8 cellular contexts compared by ENCODE assay signal in the genomic region with DNA sequence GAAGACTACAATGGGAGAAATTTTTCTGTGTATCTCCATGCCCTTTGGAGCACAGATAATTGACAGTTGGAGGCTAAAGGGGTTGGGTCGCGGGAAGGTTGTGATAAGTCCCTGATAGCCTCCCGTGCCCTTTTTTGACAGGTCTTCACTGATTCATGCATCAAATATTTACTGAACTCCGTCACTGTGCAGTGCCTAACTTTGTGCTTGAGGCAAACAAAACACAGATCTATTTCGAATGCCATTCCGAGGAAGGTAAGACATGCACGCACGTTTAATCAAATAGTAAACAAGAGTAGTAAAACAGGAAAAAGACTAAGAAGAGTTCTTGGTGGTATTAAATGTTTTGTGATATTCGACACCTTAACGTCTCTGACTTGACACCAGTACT. TPM values are rescaled to one million over a fixed set of nuclear protein-coding genes. Genes with fewer than 3 reads are reported as not detected.
DNase-seq lines count a peak whose midpoint lies in the region; ATAC-seq and TF ChIP-seq lines count a peak whose summit lies in the region.

No MANE protein-coding gene starts in this region.

- peak overlapping the region; percentile 92; the same call in 1 of the 2 replicates for H2AFZ ChIP-seq in OCI-LY1 (ENCODE audit: low read length)
- peak overlapping the region; percentile 80 for H2AFZ ChIP-seq in osteoblast (ENCODE audit: low read length)

- ATAC-seq in GM21528 (IDR thresholded peaks at IDR 0.05; ENCODE audit: low FRiP score, unreplicated experiment), result no peak

- H3F3A ChIP-seq in OCI-LY1 (ENCODE audit: insufficient read depth, low read length), result peaks cover 8% of the 10 kb centered on the region; the same call in 1 of the 2 replicates

- H3K4me2 ChIP-seq in OCI-LY1 (ENCODE audit: low read length) (peak overlapping the region; percentile 75), osteoblast (ENCODE audit: insufficient read depth, low read length) (peak overlapping the region; percentile 99)

- peak overlapping the region; percentile 61 for H3K27ac ChIP-seq in OCI-LY1 (ENCODE audit: low read depth, low read length, poor library complexity, severe bottlenecking)
- H3K27ac ChIP-seq in osteoblast (ENCODE audit: low read depth, low read length), result peak overlapping the region; percentile 96

- TF ChIP-seq CTCF in GM12865 (IDR thresholded peaks at IDR 0.05; ENCODE audit: insufficient read depth, low read depth, low read length, missing control alignments), result no peak
- no peak for TF ChIP-seq CTCF in OCI-LY1 (IDR thresholded peaks at IDR 0.05; ENCODE audit: low read length)
- no peak for TF ChIP-seq CTCF in osteoblast (IDR thresholded peaks at IDR 0.05; ENCODE audit: extremely low read depth, low read depth, low read length)

- H3K4me3 ChIP-seq in GM12865 (ENCODE audit: low read depth, low read length) (peak overlapping the region; percentile 99), OCI-LY1 (ENCODE audit: low read depth, low read length, poor library complexity, severe bottlenecking) (peak overlapping the region; percentile 100), endocrine pancreas (ENCODE audit: control insufficient read depth, insufficient read depth, low read length) (peak overlapping the region; percentile 75), osteoblast (ENCODE audit: insufficient read depth, low read length) (peak overlapping the region; percentile 99)

- no peaks in the 10 kb centered on the region for H3K27me3 ChIP-seq in OCI-LY1 (ENCODE audit: insufficient read depth, low read length)
- no peaks in the 10 kb centered on the region for H3K27me3 ChIP-seq in endocrine pancreas (ENCODE audit: control insufficient read depth, insufficient read depth, low read length)
- no peaks in the 10 kb centered on the region for H3K27me3 ChIP-seq in osteoblast (ENCODE audit: insufficient read depth, low read length)

- no peaks in the 10 kb centered on the region for H3K9me2 ChIP-seq in OCI-LY1 (ENCODE audit: low read depth, low read length)

- DNase-seq in GM12865 (ENCODE audit: low read depth) (no peak), osteoblast (ENCODE audit: insufficient read length, low spot score, missing footprints) (no peak), HT-29 (ENCODE audit: low spot score) (no peak), superior temporal gyrus (ENCODE audit: extremely low spot score) (no peak), HuH-7.5 (ENCODE audit: low spot score) (no peak)

- H3K79me2 ChIP-seq in OCI-LY1 (ENCODE audit: insufficient read depth, low read length) (peaks cover 42% of the 10 kb centered on the region), osteoblast (ENCODE audit: insufficient read depth, low read length) (peaks cover 41% of the 10 kb centered on the region)

- H3K9me3 ChIP-seq in OCI-LY1 (ENCODE audit: low read length) (no peaks in the 10 kb centered on the region), endocrine pancreas (ENCODE audit: control insufficient read depth, low read length) (no peaks in the 10 kb centered on the region), osteoblast (ENCODE audit: low read depth, low read length) (no peaks in the 10 kb centered on the region)

- H3K4me1 ChIP-seq in OCI-LY1 (ENCODE audit: insufficient read depth, low read length, severe bottlenecking), result peaks cover 41% of the 10 kb centered on the region
- H3K4me1 ChIP-seq in endocrine pancreas (ENCODE audit: control insufficient read depth, insufficient read depth, low read length), result peaks cover 5% of the 10 kb centered on the region
- H3K4me1 ChIP-seq in osteoblast (ENCODE audit: insufficient read depth, low read length), result peaks cover 32% of the 10 kb centered on the region

- peaks cover 11% of the 10 kb centered on the region; the same call in 1 of the 2 replicates for H3K36me3 ChIP-seq in OCI-LY1 (ENCODE audit: insufficient read depth, low read length)
- no peaks in the 10 kb centered on the region for H3K36me3 ChIP-seq in endocrine pancreas (ENCODE audit: control insufficient read depth, insufficient read depth, low read length)
- H3K36me3 ChIP-seq in osteoblast (ENCODE audit: insufficient read depth, low read length), result peaks cover 9% of the 10 kb centered on the region

- no peaks in the 10 kb centered on the region for H4K20me1 ChIP-seq in OCI-LY1 (ENCODE audit: insufficient read depth, low read length)
- peaks cover 28% of the 10 kb centered on the region for H4K20me1 ChIP-seq in osteoblast (ENCODE audit: insufficient read depth, low read length)

- H3K9ac ChIP-seq in OCI-LY1 (ENCODE audit: low read length), result peak overlapping the region; percentile 100
- peak overlapping the region; percentile 38 for H3K9ac ChIP-seq in endocrine pancreas (ENCODE audit: control insufficient read depth, insufficient read depth, low read length)

RNA-seq across cellular contexts. Expression of gene PIP5K1A, which starts 0.5 kb away (rescaled TPM):
- 64.5 and 67.7 TPM in 2 replicates for total RNA-seq in osteoblast
- 23.6 and 31.2 TPM in 2 replicates for total RNA-seq in HT-29 (2014; rRNA removed; shearing (Covaris generic))

RNA-seq across cellular contexts. Expression of gene VPS72, which starts 7.9 kb away (rescaled TPM):
- total RNA-seq in osteoblast, result 34.7 and 35.1 TPM in 2 replicates
- total RNA-seq in HT-29 (2014; rRNA removed; shearing (Covaris generic)), result 48.9 and 49.1 TPM in 2 replicates

RNA-seq across cellular contexts. Expression of gene TMOD4, which starts 22.1 kb away (rescaled TPM):
- 0.36 TPM in 1 of 2 replicates, not detected in the other for total RNA-seq in osteoblast
- total RNA-seq in HT-29 (2014; rRNA removed; shearing (Covaris generic)), result not detected in 2 replicates

RNA-seq across cellular contexts. Expression of gene SCNM1, which starts 31.9 kb away (rescaled TPM):
- total RNA-seq in osteoblast, result 25.3 and 26.8 TPM in 2 replicates
- 37.6 and 48.4 TPM in 2 replicates for total RNA-seq in HT-29 (2014; rRNA removed; shearing (Covaris generic))

RNA-seq across cellular contexts. Expression of gene LYSMD1, which starts 32.2 kb away (rescaled TPM):
- total RNA-seq in osteoblast, result 10.6 and 12.7 TPM in 2 replicates
- 0.43 and 0.60 TPM in 2 replicates for total RNA-seq in HT-29 (2014; rRNA removed; shearing (Covaris generic))
